In genomic region chrX:72128183-72128834, GRCh38 we compare ENCODE assay signal across 16 cellular contexts. TPM values are rescaled to one million over a fixed set of nuclear protein-coding genes. Genes with fewer than 3 reads are reported as not detected.
A peak's percentile ranks its signal among the peaks of the same experiment; 100 is the strongest.
DNase-seq lines count a peak whose midpoint lies in the region; TF ChIP-seq lines count a peak whose summit lies in the region.
"Had no signal": no experiment of that assay in that cellular context is flagged by ENCODE, and none has a peak within 500 bp of the region (broad histone marks: within the 10 kb centered on the region; RNA-seq: fewer than 3 reads in every experiment).

No MANE protein-coding gene starts in this region.

- H3K9ac ChIP-seq in NT2/D1 (ENCODE audit: insufficient read length, low read depth) (peak overlapping the region; percentile 32), endocrine pancreas (ENCODE audit: control insufficient read depth, insufficient read depth, low read length) (peak overlapping the region; percentile 34)

- H3K9me3 ChIP-seq in NT2/D1 (ENCODE audit: insufficient read depth, low read length) (no peaks in the 10 kb centered on the region), endocrine pancreas (ENCODE audit: control insufficient read depth, low read length) (no peaks in the 10 kb centered on the region), sigmoid colon (no peaks in the 10 kb centered on the region)
- H3K9me3 ChIP-seq: A549, Caco-2, MG63 had no signal

- no peak for TF ChIP-seq EP300 in sigmoid colon (IDR thresholded peaks at IDR 0.05)

- H3K27me3 ChIP-seq in NT2/D1 (ENCODE audit: insufficient read depth, insufficient read length) (peaks cover 28% of the 10 kb centered on the region), endocrine pancreas (ENCODE audit: control insufficient read depth, insufficient read depth, low read length) (no peaks in the 10 kb centered on the region), sigmoid colon (peaks cover 0 to 3% (median 0%) of the 10 kb centered on the region in 3 donors)
- H3K27me3 ChIP-seq: MG63 had no signal

- intact Hi-C loops in sigmoid colon (cut with DNase I), result loop anchor here (5.0 kb wide), 1 partner anchor 216 kb away; the partner anchor contains the start of gene NHSL2

- DNase-seq in NT2/D1 (ENCODE audit: low read depth, low spot score) (no peak), mesenteric fat pad (ENCODE audit: low spot score) (peak; percentile 72), sigmoid colon (no peak), COLO829 (ENCODE audit: low spot score) (no peak), D341Med (ENCODE audit: low spot score) (no peak), NCI-H748 treated with DMSO at 0.1 percent for 48 hours (lab: John Stamatoyannopoulos, UW) (no peak)
- DNase-seq: NCI-H1417 treated with DMSO at 0.1 percent for 48 hours, NCI-H187, NCI-H510A had no signal

- H3K4me1 ChIP-seq in NT2/D1 (ENCODE audit: insufficient read depth, insufficient read length) (peaks cover 10% of the 10 kb centered on the region), endocrine pancreas (ENCODE audit: control insufficient read depth, insufficient read depth, low read length) (peaks cover 5% of the 10 kb centered on the region), sigmoid colon (peaks cover 0 to 53% (median 37%) of the 10 kb centered on the region in 4 donors)
- H3K4me1 ChIP-seq: Caco-2 had no signal

- 83 to 92% methylated on average over 4 of the region's 4 CpGs for WGBS in sigmoid colon, 2 donors

- TF ChIP-seq POLR2A in sigmoid colon (IDR thresholded peaks at IDR 0.05), result no peak

- TF ChIP-seq CTCF in sigmoid colon (IDR thresholded peaks at IDR 0.05), result no peak

- H3K4me3 ChIP-seq in NT2/D1 (ENCODE audit: insufficient read length, low read depth), result no peak overlapping the region
- H3K4me3 ChIP-seq in endocrine pancreas (ENCODE audit: control insufficient read depth, insufficient read depth, low read length), result no peak overlapping the region
- no peak overlapping the region for H3K4me3 ChIP-seq in sigmoid colon
- H3K4me3 ChIP-seq: A549, GM12878, GM23338, K562, MG63 had no signal

- H3K36me3 ChIP-seq in NT2/D1 (ENCODE audit: insufficient read depth, insufficient read length, low read length) (peaks cover 43% of the 10 kb centered on the region), endocrine pancreas (ENCODE audit: control insufficient read depth, insufficient read depth, low read length) (no peaks in the 10 kb centered on the region), sigmoid colon (no peaks in the 10 kb centered on the region)
- H3K36me3 ChIP-seq: MG63 had no signal

- H3K27ac ChIP-seq in sigmoid colon, result peak overlapping the region in 3 of 4 donors; percentile 34 to 76 (median 35)
- H3K27ac ChIP-seq: A549 had no signal

RNA-seq across cellular contexts. Expression of gene RTL5, which starts 3.4 kb away (rescaled TPM):
- total RNA-seq in mesenteric fat pad (7.5 TPM), sigmoid colon (1 to 10 TPM; 2.7 to 7.5 (median 4.8) TPM)
- 1 to 10 TPM in 2 of 3 donors, under 1 TPM in 1; 0.46 to 1.8 (median 1.6) TPM for polyA plus RNA-seq in sigmoid colon
- total RNA-seq: K562 had no signal

RNA-seq across cellular contexts. Expression of gene PIN4, which starts 53.2 kb away (rescaled TPM):
- total RNA-seq in mesenteric fat pad, result 6.8 TPM
- 10 to 100 TPM in 1 of 4 donors, 1 to 10 TPM in 3; 6.9 to 15.3 (median 8.3) TPM for total RNA-seq in sigmoid colon
- polyA plus RNA-seq in sigmoid colon, result 10 to 100 TPM; 15.0 to 26.8 (median 20.9) TPM
